In genomic region chr12:31729728-31730127, GRCh38 we compare ENCODE assay signal across 8 cellular contexts. TPM values are rescaled to one million over a fixed set of nuclear protein-coding genes. Genes with fewer than 3 reads are reported as not detected.
DNase-seq lines count a peak whose midpoint lies in the region; ATAC-seq, FAIRE-seq and TF ChIP-seq lines count a peak whose summit lies in the region.

No MANE protein-coding gene starts in this region.

- DNase-seq in cardiac muscle cell (ENCODE audit: low read depth in 1 of 2, low spot score in 1 of 2) (no peak), Right ventricle myocardium superior (no peak), GM12878 (ENCODE audit: low read depth, low spot score) (no peak), lung (ENCODE audit: low spot score) (no peak), vagina (ENCODE audit: extremely low spot score in 2 of 2) (no peak), T1000 (lab: John Stamatoyannopoulos, UW) (no peak), DMS 273 (lab: John Stamatoyannopoulos, UW; ENCODE audit: unreplicated experiment) (no peak)

- intact Hi-C loops in Right ventricle myocardium superior (cut with DNase I), result loop anchor here (10.0 kb wide), 1 partner anchor 235 kb away; no protein-coding TSS in a partner anchor
- intact Hi-C loops in GM12878 (cut with micrococcal nuclease; ENCODE audit: unreplicated experiment), result loop anchor here (1.0 to 10.0 kb wide), 4 partner anchors 20 to 165 kb away; no protein-coding TSS in a partner anchor
- intact Hi-C loops in vagina (cut with DNase I), result loop anchor here (10.0 kb wide), 1 partner anchor 75 kb away; the partner anchor contains the start of gene ETFBKMT

- WGBS in GM12878 (ENCODE audit: insufficient coverage, insufficient replicate concordance, low lambda C conversion rate, missing lambda C conversion rate), result 98% methylated on average over 4 of the region's 4 CpGs
- WGBS in lung, 2 donors, result 84 to 86% methylated on average over 4 of the region's 4 CpGs

- CTCF ChIA-PET in GM12878 (lab: Yijun Ruan, JAX), result interaction anchor here (1.1 to 1.4 kb wide), 4 partner anchors 13 to 76 kb away, joined by 3 to 7 read pairs (median 4); no protein-coding TSS in a partner anchor

- no peaks in the 10 kb centered on the region for H4K20me1 ChIP-seq in GM12878 (ENCODE audit: control insufficient read depth, insufficient read depth)

- no peak for TF ChIP-seq CTCF in cardiac muscle cell (IDR thresholded peaks at IDR 0.05; ENCODE audit: low read depth, low read length)
- no peak for TF ChIP-seq CTCF in GM12878 (IDR thresholded peaks at IDR 0.05 in 2 of 3, conservative IDR thresholded peaks at IDR 0.05 in 1 of 3; ENCODE audit: control insufficient read depth in 2 of 3, extremely low read depth in 1 of 3, insufficient read depth in 1 of 3, low read depth in 3 of 3, low read length in 3 of 3)
- no peak for TF ChIP-seq CTCF in lung (IDR thresholded peaks at IDR 0.05; ENCODE audit: control extremely low read depth, extremely low read depth)
- TF ChIP-seq CTCF in vagina (IDR thresholded peaks at IDR 0.05), result no peak

- peak overlapping the region; percentile 83 for H3K9ac ChIP-seq in GM12878 (ENCODE audit: control insufficient read depth, insufficient read depth, low read length)

- H3K36me3 ChIP-seq in cardiac muscle cell (no peaks in the 10 kb centered on the region), GM12878 (ENCODE audit: control insufficient read depth in 2 of 2, insufficient read depth in 2 of 2, low read length in 1 of 2) (no peaks in the 10 kb centered on the region), lung (ENCODE audit: control insufficient read depth in 2 of 2, insufficient read depth in 2 of 2, low read length in 2 of 2) (no peaks in the 10 kb centered on the region), vagina (no peaks in the 10 kb centered on the region)

- H3K4me3 ChIP-seq in cardiac muscle cell (peak overlapping the region; percentile 47), GM12878 (peak overlapping the region; percentile 59), lung (peak overlapping the region; percentile 74), vagina (peak overlapping the region; percentile 54 to 61)

- peak overlapping the region; percentile 85 for H3K4me2 ChIP-seq in GM12878 (ENCODE audit: control insufficient read depth, insufficient read depth)

- ATAC-seq in Right ventricle myocardium superior (ENCODE audit: poor library complexity), result no peak
- no peak for ATAC-seq in GM12878
- no peak for ATAC-seq in lung (ENCODE audit: insufficient read depth, low FRiP score)
- ATAC-seq in HG02642 (IDR thresholded peaks at IDR 0.05; ENCODE audit: poor library complexity, unreplicated experiment), result no peak

- H3K79me2 ChIP-seq in GM12878 (ENCODE audit: control insufficient read depth, insufficient read depth, low read length), result peaks cover 7% of the 10 kb centered on the region

- TF ChIP-seq POLR2A in GM12878 (IDR thresholded peaks at IDR 0.05; ENCODE audit: low read depth, low read length), result no peak
- no peak for TF ChIP-seq POLR2A in vagina (IDR thresholded peaks at IDR 0.05)

- RAD21 ChIA-PET in GM12878 (lab: Charles Lee; ENCODE audit: unreplicated experiment), result interaction anchor here (0.8 to 3.4 kb wide), 10 partner anchors 13 to 229 kb away, joined by 3 to 25 read pairs (median 5); partner anchors contain the start of gene RESF1

- no peaks in the 10 kb centered on the region for H3K4me1 ChIP-seq in cardiac muscle cell (ENCODE audit: low read depth)
- peaks cover 19% of the 10 kb centered on the region for H3K4me1 ChIP-seq in GM12878 (ENCODE audit: control insufficient read depth, insufficient read depth, low read length)
- H3K4me1 ChIP-seq in lung (ENCODE audit: control insufficient read depth in 2 of 2, insufficient read depth in 2 of 2, low read length in 2 of 2), result peaks cover 5 to 9% of the 10 kb centered on the region in 2 donors
- peaks cover 50% of the 10 kb centered on the region for H3K4me1 ChIP-seq in vagina

- TF ChIP-seq RAD21 in GM12878 (IDR thresholded peaks at IDR 0.05; ENCODE audit: insufficient read depth, low read depth, low read length), result no peak

- BruUV-seq in GM12878 (replicated peaks; lab: Mats Ljungman, UMichigan), result TSS peak; percentile 94

- in situ Hi-C loops in GM12878 (cut with MboI), result no loop called here

- peak overlapping the region; percentile 92; the same call in 1 of the 2 replicates for H2AFZ ChIP-seq in GM12878 (ENCODE audit: control insufficient read depth, low read depth, low read length)

- POLR2A ChIA-PET in GM12878 (lab: Charles Lee), result interaction anchor here (0.8 to 10.1 kb wide), 7 partner anchors 15 to 82 kb away, joined by 3 to 82 read pairs (median 11); no protein-coding TSS in a partner anchor

- TF ChIP-seq EP300 in GM12878 (IDR thresholded peaks at IDR 0.05; ENCODE audit: borderline replicate concordance in 1 of 2, control insufficient read depth in 1 of 2, low read depth in 2 of 2, low read length in 2 of 2), result no peak

- H3K9me3 ChIP-seq in cardiac muscle cell (ENCODE audit: low read depth), result no peaks in the 10 kb centered on the region
- no peaks in the 10 kb centered on the region; the same call in 2 of the 3 replicates for H3K9me3 ChIP-seq in GM12878 (replicated peaks; ENCODE audit: control insufficient read depth, insufficient read depth, low read length)
- no peaks in the 10 kb centered on the region for H3K9me3 ChIP-seq in lung (ENCODE audit: control insufficient read depth in 2 of 2, insufficient read depth in 1 of 2, low read length in 1 of 2)
- H3K9me3 ChIP-seq in vagina, result no peaks in the 10 kb centered on the region

- SMC1A ChIA-PET in GM12878 (lab: Charles Lee; ENCODE audit: uncharacterized antibody, unreplicated experiment), result interaction anchor here (1.1 to 11.6 kb wide), 11 partner anchors 11 to 80 kb away, joined by 3 to 83 read pairs (median 6); no protein-coding TSS in a partner anchor

- H3K27me3 ChIP-seq in cardiac muscle cell (no peaks in the 10 kb centered on the region), GM12878 (replicated peaks in 1 of 2; ENCODE audit: control insufficient read depth in 2 of 2, insufficient read depth in 2 of 2, low read length in 1 of 2) (no peaks in the 10 kb centered on the region), lung (ENCODE audit: control insufficient read depth, insufficient read depth) (no peaks in the 10 kb centered on the region), vagina (no peaks in the 10 kb centered on the region)

- peak overlapping the region; percentile 78 for H3K27ac ChIP-seq in cardiac muscle cell
- H3K27ac ChIP-seq in GM12878 (ENCODE audit: control insufficient read depth, insufficient read depth), result peak overlapping the region; percentile 85
- H3K27ac ChIP-seq in lung (ENCODE audit: low read depth in 1 of 2, low read length in 1 of 2), result peak overlapping the region; percentile 29 to 100
- peak overlapping the region; percentile 94 for H3K27ac ChIP-seq in vagina

- no peak for FAIRE-seq in GM12878 (lab: Jason Lieb, UNC)

TF ChIP-seq in GM12878, 131 proteins besides CTCF, POLR2A, EP300 and RAD21 (continues in another document):
- TF ChIP-seq REST (IDR thresholded peaks at IDR 0.05; ENCODE audit: low read depth, low read length), result no peak
- no peak for TF ChIP-seq CREM (IDR thresholded peaks at IDR 0.05; ENCODE audit: low read depth)

RNA-seq across cellular contexts. Expression of gene AMN1, which starts 0.9 kb away (rescaled TPM):
- 9.7 and 11.7 TPM in 2 replicates for total RNA-seq in cardiac muscle cell
- polyA plus RNA-seq in cardiac muscle cell, result 18.1 and 20.6 TPM in 2 replicates
- total RNA-seq in Right ventricle myocardium superior, result 9.7 TPM
- total RNA-seq in GM12878 (2013; cell fraction: nucleolus; rRNA removed), result 28.2 and 31.0 TPM in 2 replicates
- total RNA-seq in GM12878 (2014; rRNA removed), result 6.8 and 7.5 TPM in 2 replicates
- total RNA-seq in GM12878 (2014; rRNA removed; fragmentation: Illumina TruSeq; extraction: Trizol), result 7.3 and 7.8 TPM in 2 replicates
- 5.3 and 5.4 TPM in 2 replicates for total RNA-seq in GM12878 (2021)
- 3.7 TPM for polyA plus RNA-seq in GM12878 (2011; ENCODE audit: low read depth)
- 15.9 and 23.5 TPM in 2 replicates for polyA plus RNA-seq in GM12878 (2011; rRNA removed)
- 6.1 and 10.1 TPM in 2 replicates for polyA plus RNA-seq in GM12878 (2011; cell fraction: cytosol; rRNA removed)
- polyA plus RNA-seq in GM12878 (2011; cell fraction: nucleus; rRNA removed), result 6.8 and 9.1 TPM in 2 replicates
- polyA plus RNA-seq in GM12878 (2012), result 3.2 and 8.9 TPM in 2 replicates
- polyA plus RNA-seq in GM12878 (2014; fragmentation: Illumina TruSeq; extraction: Trizol), result 7.8 and 22.9 TPM in 2 replicates
- polyA plus RNA-seq in GM12878 (2014; fragmentation: Nextera tagmentation; extraction: Ambion mirVana), result 10 to 100 TPM; 15.2 to 19.3 TPM
- 7.0 and 10.3 TPM in 2 replicates for polyA plus RNA-seq in GM12878 (2014; rRNA removed)
- 1 to 10 TPM; 8.8 to 9.8 TPM for polyA plus RNA-seq in GM12878 (2016; fragmentation: Nextera tagmentation; extraction: Ambion mirVana)
- 5.8 and 8.9 TPM in 2 replicates for polyA minus RNA-seq in GM12878 (2011; rRNA and poly(A)+ RNA removed)
- 1.9 and 4.0 TPM in 2 replicates for polyA minus RNA-seq in GM12878 (2011; cell fraction: cytosol; rRNA and poly(A)+ RNA removed)
- polyA minus RNA-seq in GM12878 (2011; cell fraction: nucleus; rRNA and poly(A)+ RNA removed), result 2.8 and 5.1 TPM in 2 replicates
- 10 to 100 TPM in 1 of 2 donors, 1 to 10 TPM in 1; 5.7 to 20.0 TPM for total RNA-seq in lung
- polyA plus RNA-seq in lung, result 10 to 100 TPM in 1 of 2 donors, 1 to 10 TPM in 1; 8.4 to 14.3 TPM
- total RNA-seq in vagina, result 5.9 TPM
